ENCODE assay signal across 21 cellular contexts in the genomic region with DNA sequence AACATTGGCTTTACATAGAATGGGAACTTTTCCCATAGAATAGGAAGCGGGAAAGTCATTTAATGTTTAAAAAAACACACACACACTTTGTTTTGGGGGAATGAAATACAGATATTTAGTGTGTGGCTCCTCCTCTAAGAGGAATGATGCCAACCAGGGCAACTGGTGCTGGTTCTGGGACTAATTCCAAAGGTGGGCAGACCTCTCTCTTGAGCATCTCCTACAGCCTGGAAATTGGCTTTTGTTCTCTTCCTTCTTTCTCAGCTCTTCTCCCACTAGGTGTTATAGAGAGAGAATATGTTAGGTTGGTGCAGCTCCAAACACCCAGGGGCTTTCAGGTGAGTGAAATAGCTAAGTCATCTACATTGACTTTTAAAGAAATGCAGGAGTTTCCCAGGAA.
"Had no signal": no experiment of that assay in that cellular context is flagged by ENCODE, and none has a peak within 500 bp of the region (broad histone marks: within the 10 kb centered on the region; RNA-seq: fewer than 3 reads in every experiment).

No MANE protein-coding gene starts in this region.

- H3K9ac ChIP-seq: SK-N-SH had no signal

- H3K9me3 ChIP-seq: MG63, SK-N-SH had no signal

- H3K27ac ChIP-seq: RWPE1 had no signal

- H3K4me2 ChIP-seq: SK-N-SH had no signal

- H3K4me3 ChIP-seq: MG63 had no signal

- ATAC-seq: Panc1, PC-3 had no signal

- DNase-seq: Karpas-422; KG1; MG63; NCI-H1105; NCI-H1417 treated with DMSO at 0.1 percent for 48 hours; NCI-H146; NCI-H1694 treated with DMSO at 0.1 percent for 48 hours; NCI-H1930; NCI-H2081; NCI-H2107; NCI-H2227 treated with DMSO at 0.1 percent for 48 hours; NCI-H510A; NCI-H524 treated with DMSO at 0.1 percent for 48 hours; NCI-H748 treated with DMSO at 0.1 percent for 48 hours; NK-92 treated with Interleukin-12 subunit alpha and Interleukin-12 subunit beta, amount 100 ng/mL, for 24 hours; PC-3; SHP77; SK-N-SH; T-helper 1 cell had no signal

- H3K36me3 ChIP-seq: MG63 had no signal

- H3K27me3 ChIP-seq: MG63 had no signal
